In the genomic region with DNA sequence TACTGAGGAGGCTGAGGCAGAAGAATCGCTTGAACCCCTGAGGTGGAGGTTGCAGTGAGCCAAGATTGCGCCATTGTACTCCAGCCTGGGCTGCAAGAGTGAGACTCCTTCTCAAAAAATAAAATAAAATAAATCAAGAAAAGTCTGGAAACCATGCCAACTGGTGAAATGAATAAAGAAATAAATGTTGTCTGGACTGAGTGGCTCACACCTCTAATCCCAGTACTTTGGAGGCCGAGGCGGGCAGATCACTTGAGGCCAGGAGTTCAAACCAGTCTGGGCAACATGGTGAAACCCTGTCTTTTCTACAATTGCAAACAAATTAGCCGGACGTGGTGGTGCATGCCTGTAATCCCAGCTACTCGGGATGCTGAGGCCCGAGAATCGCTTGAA, we compare ENCODE assay signal across 8 cellular contexts. TPM values are rescaled to one million over a fixed set of nuclear protein-coding genes. Genes with fewer than 3 reads are reported as not detected.
DNase-seq lines count a peak whose midpoint lies in the region; ATAC-seq, FAIRE-seq and TF ChIP-seq lines count a peak whose summit lies in the region.

No MANE protein-coding gene starts in this region.

- no peaks in the 10 kb centered on the region for H3K9me3 ChIP-seq in SU-DHL-6 (ENCODE audit: insufficient read depth, low read length)

- DNase-seq in fibroblast of pulmonary artery (ENCODE audit: low read depth) (peak; percentile 17), pons (ENCODE audit: low spot score) (peak; percentile 46), left lobe of liver (ENCODE audit: low spot score) (no peak), HuH-7.5 (ENCODE audit: low spot score) (no peak), GM12891 (ENCODE audit: insufficient read length, low spot score) (no peak)
- no peak for DNase-seq in stimulated activated CD4-positive, alpha-beta T cell treated with anti-CD3 and anti-CD28 coated beads, Interleukin-12 subunit alpha, Interleukin-12 subunit beta, amount 100 ng/mL, for 4 hours

- H3K9ac ChIP-seq in SU-DHL-6 (ENCODE audit: low read length): peak overlapping the region; percentile 70

- no peaks in the 10 kb centered on the region for H3K9me2 ChIP-seq in SU-DHL-6 (replicated peaks; ENCODE audit: insufficient read depth, low read length)

- H3F3A ChIP-seq in SU-DHL-6 (ENCODE audit: insufficient read depth): peaks cover 18% of the 10 kb centered on the region

- H3K27me3 ChIP-seq in SU-DHL-6 (ENCODE audit: low read length): no peaks in the 10 kb centered on the region

- no peak for TF ChIP-seq POLR2A in GM12891 (IDR thresholded peaks at IDR 0.05; ENCODE audit: low read depth, low read length)

- H3K4me3 ChIP-seq in SU-DHL-6 (ENCODE audit: insufficient read depth, low read length, poor library complexity, severe bottlenecking): peak overlapping the region; percentile 68
- peak overlapping the region; percentile 63 for H3K4me3 ChIP-seq in fibroblast of pulmonary artery (replicated peaks; ENCODE audit: low read depth, low read length)

- no peak for FAIRE-seq in GM12891 (lab: Jason Lieb, UNC)

- no peaks in the 10 kb centered on the region for H3K79me2 ChIP-seq in SU-DHL-6 (ENCODE audit: insufficient read depth, low read length)

- peak overlapping the region; percentile 87; the same call in 1 of the 2 replicates for H3K27ac ChIP-seq in SU-DHL-6 (ENCODE audit: low read depth, low read length)

- H4K20me1 ChIP-seq in SU-DHL-6 (ENCODE audit: low read depth, low read length): no peaks in the 10 kb centered on the region

- peak overlapping the region; percentile 53 for H3K4me2 ChIP-seq in SU-DHL-6 (ENCODE audit: low read depth, low read length, poor library complexity, severe bottlenecking)

- H2AFZ ChIP-seq in SU-DHL-6 (ENCODE audit: low read depth, low read length, severe bottlenecking): peak overlapping the region; percentile 75

- TF ChIP-seq CTCF in SU-DHL-6 (IDR thresholded peaks at IDR 0.05; ENCODE audit: insufficient read depth, low read length, poor library complexity, severe bottlenecking) (no peak), fibroblast of pulmonary artery (IDR thresholded peaks at IDR 0.05; ENCODE audit: low read length, missing control alignments) (no peak)

- ATAC-seq in GM19455 (IDR thresholded peaks at IDR 0.05; ENCODE audit: unreplicated experiment) (peak; percentile 0), left lobe of liver (no peak)

- H3K36me3 ChIP-seq in SU-DHL-6 (ENCODE audit: low read length): no peaks in the 10 kb centered on the region

TF ChIP-seq in GM12891, 5 proteins besides CTCF, POLR2A, EP300 and RAD21:
- no peak for TF ChIP-seq SPI1 (IDR thresholded peaks at IDR 0.05; ENCODE audit: low read depth, low read length)
- TF ChIP-seq POLR2AphosphoS5 (IDR thresholded peaks at IDR 0.05; ENCODE audit: low read depth, low read length): no peak
- TF ChIP-seq PAX5 (IDR thresholded peaks at IDR 0.05; ENCODE audit: insufficient read depth, low read length, severe bottlenecking): no peak
- no peak for TF ChIP-seq POU2F2 (IDR thresholded peaks at IDR 0.05; ENCODE audit: low read depth, low read length)
- no peak for TF ChIP-seq TAF1 (IDR thresholded peaks at IDR 0.05; ENCODE audit: low read depth, low read length)

RNA-seq across cellular contexts. Expression of a gene that starts 0.7 kb away (rescaled TPM):
- total RNA-seq in left lobe of liver: 3.1 TPM
- polyA plus RNA-seq in GM12891 (2012; ENCODE audit: low read depth, missing spikeins): 1.8 TPM

Comparison
In these comparisons a context has a peak if more than half of its experiments do, and no peak if none do; other contexts are left out.
1. DNase-seq: peak in fibroblast of pulmonary artery (single experiment) and pons (single experiment); none in stimulated activated CD4-positive, alpha-beta T cell treated with anti-CD3 and anti-CD28 coated beads, Interleukin-12 subunit alpha, Interleukin-12 subunit beta, amount 100 ng/mL, for 4 hours (single experiment), left lobe of liver (single experiment), HuH-7.5 (single experiment) and GM12891 (single experiment).